Comparison of ENCODE assay signal across 21 cellular contexts in the genomic region with DNA sequence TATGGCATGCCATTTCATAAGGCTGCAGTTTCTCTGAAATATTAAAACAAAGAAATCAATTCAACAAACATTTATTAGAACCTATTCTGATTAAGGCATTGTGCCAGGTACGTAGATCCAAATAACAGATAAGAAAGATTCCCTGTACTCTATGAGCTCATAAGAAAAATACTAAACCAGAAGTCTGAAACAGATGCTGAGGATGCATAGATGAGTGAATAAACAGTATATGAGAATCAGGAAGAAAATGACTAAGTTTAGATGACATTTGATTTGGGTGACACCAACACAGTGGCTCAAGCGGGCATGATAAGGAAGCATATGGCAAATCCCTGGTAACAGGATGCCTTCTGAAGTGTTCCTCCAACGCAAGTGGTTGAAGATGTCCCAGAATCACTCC.
"Had no signal": no experiment of that assay in that cellular context is flagged by ENCODE, and none has a peak within 500 bp of the region (broad histone marks: within the 10 kb centered on the region; RNA-seq: fewer than 3 reads in every experiment).

No MANE protein-coding gene starts in this region.

- H3K27ac Mint-ChIP-seq: effector memory CD8-positive, alpha-beta T cell; naive thymus-derived CD8-positive, alpha-beta T cell; stimulated activated effector memory CD8-positive, alpha-beta T cell treated with anti-CD3 and anti-CD28 coated beads, Interleukin-12 subunit alpha, Interleukin-12 subunit beta, amount 100 ng/mL, for 72 hours; type B pancreatic cell had no signal

- H3K27me3 Mint-ChIP-seq: effector memory CD8-positive, alpha-beta T cell; naive thymus-derived CD8-positive, alpha-beta T cell; type B pancreatic cell had no signal

- H3K9me3 ChIP-seq: left lung, right atrium auricular region, sigmoid colon, stomach, tibial artery had no signal

- H3K36me3 Mint-ChIP-seq: naive thymus-derived CD8-positive, alpha-beta T cell; stimulated activated effector memory CD8-positive, alpha-beta T cell treated with anti-CD3 and anti-CD28 coated beads, Interleukin-12 subunit alpha, Interleukin-12 subunit beta, amount 100 ng/mL, for 72 hours had no signal

- H3K9me3 Mint-ChIP-seq: effector memory CD8-positive, alpha-beta T cell; naive thymus-derived CD8-positive, alpha-beta T cell; stimulated activated effector memory CD8-positive, alpha-beta T cell treated with anti-CD3 and anti-CD28 coated beads, Interleukin-12 subunit alpha, Interleukin-12 subunit beta, amount 100 ng/mL, for 72 hours; type B pancreatic cell had no signal

- DNase-seq: effector memory CD8-positive, alpha-beta T cell; head of caudate nucleus; left cardiac atrium; left lung; mammary epithelial cell; mesendoderm; midbrain; naive thymus-derived CD8-positive, alpha-beta T cell; occipital lobe; pancreas; sigmoid colon; stimulated activated CD4-positive, alpha-beta T cell treated with anti-CD3 and anti-CD28 coated beads, Interleukin-2, amount 100 ng/mL, for 24 hours; stimulated activated CD4-positive, alpha-beta T cell treated with anti-CD3 and anti-CD28 coated beads, Interleukin-4, amount 100 ng/mL, for 24 hours; stimulated activated naive CD4-positive, alpha-beta T cell treated with Interleukin-2 at 50 U/mL for 16 hours; stomach; tibial artery had no signal

- H3K27me3 ChIP-seq: left lung, pancreas, right atrium auricular region, sigmoid colon, stomach, tibial artery had no signal

- H3K4me1 Mint-ChIP-seq: stimulated activated effector memory CD8-positive, alpha-beta T cell treated with anti-CD3 and anti-CD28 coated beads, Interleukin-12 subunit alpha, Interleukin-12 subunit beta, amount 100 ng/mL, for 72 hours had no signal

- H3K4me1 ChIP-seq: left lung, pancreas, right atrium auricular region, tibial artery had no signal

- H3K4me3 ChIP-seq: coronary artery, left lung, pancreas, right atrium auricular region, sigmoid colon, stomach, tibial artery had no signal

- H3K36me3 ChIP-seq: left lung, pancreas, right atrium auricular region, tibial artery had no signal

- H3K4me3 Mint-ChIP-seq: effector memory CD8-positive, alpha-beta T cell; naive thymus-derived CD8-positive, alpha-beta T cell; stimulated activated effector memory CD8-positive, alpha-beta T cell treated with anti-CD3 and anti-CD28 coated beads, Interleukin-12 subunit alpha, Interleukin-12 subunit beta, amount 100 ng/mL, for 72 hours; type B pancreatic cell had no signal

- FAIRE-seq: endometrium, pancreas had no signal
